14 cellular contexts compared by ENCODE assay signal in genomic region chr6:108738684-108739406, GRCh38.
A peak's percentile ranks its signal among the peaks of the same experiment; 100 is the strongest.
DNase-seq lines count a peak whose midpoint lies in the region; ATAC-seq and TF ChIP-seq lines count a peak whose summit lies in the region.
"Had no signal": no experiment of that assay in that cellular context is flagged by ENCODE, and none has a peak within 500 bp of the region (broad histone marks: within the 10 kb centered on the region; RNA-seq: fewer than 3 reads in every experiment).

No MANE protein-coding gene starts in this region.

- no peak overlapping the region for H3K9ac ChIP-seq in fibroblast of lung (ENCODE audit: insufficient read depth, low read length)
- H3K9ac ChIP-seq: parathyroid adenoma had no signal

- H3K9me3 ChIP-seq in fibroblast of lung (ENCODE audit: control insufficient read depth, insufficient read depth, low read depth, low read length) = no peaks in the 10 kb centered on the region
- H3K9me3 ChIP-seq in thoracic aorta = no peaks in the 10 kb centered on the region

- H3K36me3 ChIP-seq in fibroblast of lung (ENCODE audit: control insufficient read depth, insufficient read depth, low read length) = no peaks in the 10 kb centered on the region
- H3K36me3 ChIP-seq in thoracic aorta = no peaks in the 10 kb centered on the region

- H3K4me3 ChIP-seq in fibroblast of lung (replicated peaks in 1 of 4; ENCODE audit: control extremely low read depth in 1 of 4, insufficient read depth in 1 of 4, low read depth in 3 of 4, low read length in 4 of 4) (peak overlapping the region in 1 of 4 experiments; percentile 33), thoracic aorta (no peak overlapping the region)
- H3K4me3 ChIP-seq: GM12878 had no signal

- H3K27me3 Mint-ChIP-seq in stimulated activated naive B cell treated with anti-CD40 and anti-IgM and Interleukin-4, amounts not matched to agents 10 μg/mL and 1 μg/mL and 100 μg/mL, for 72 hours = peaks cover 18 to 21% of the 10 kb centered on the region in 2 donors

- peak overlapping the region; percentile 69 for H3K4me2 ChIP-seq in fibroblast of lung (ENCODE audit: extremely low read depth, insufficient read depth, low read length)

- H3K36me3 Mint-ChIP-seq in stimulated activated naive B cell treated with anti-CD40 and anti-IgM and Interleukin-4, amounts not matched to agents 10 μg/mL and 1 μg/mL and 100 μg/mL, for 72 hours = no peaks in the 10 kb centered on the region
- H3K36me3 Mint-ChIP-seq: activated naive CD4-positive, alpha-beta T cell treated with anti-CD3 and anti-CD28 coated beads, Interleukin-2, amount 10 ng/mL, durations not matched to agents 7 days and 5 days had no signal

- H2AFZ ChIP-seq in fibroblast of lung (ENCODE audit: low read length) = no peak overlapping the region
- H2AFZ ChIP-seq: parathyroid adenoma had no signal

- no peaks in the 10 kb centered on the region for H3K79me2 ChIP-seq in fibroblast of lung (ENCODE audit: control insufficient read depth, insufficient read depth, low read length)
- H3K79me2 ChIP-seq: parathyroid adenoma had no signal

- peaks cover 19% of the 10 kb centered on the region for H3K4me1 ChIP-seq in fibroblast of lung (ENCODE audit: control insufficient read depth, extremely low read depth, insufficient read depth, low read length)
- peaks cover 46 to 70% of the 10 kb centered on the region in 2 donors for H3K4me1 ChIP-seq in thoracic aorta (ENCODE audit: control insufficient read depth in 1 of 2, low read depth in 2 of 2)

- peaks cover 15 to 16% of the 10 kb centered on the region in 2 donors for H3K4me1 Mint-ChIP-seq in stimulated activated naive B cell treated with anti-CD40 and anti-IgM and Interleukin-4, amounts not matched to agents 10 μg/mL and 1 μg/mL and 100 μg/mL, for 72 hours
- H3K4me1 Mint-ChIP-seq: activated naive CD4-positive, alpha-beta T cell treated with anti-CD3 and anti-CD28 coated beads, Interleukin-2, amount 10 ng/mL, durations not matched to agents 7 days and 5 days had no signal

- DNase-seq in HT1080 (ENCODE audit: low read depth) (peak; percentile 9), UCSD-AML1 (lab: John Stamatoyannopoulos, UW; ENCODE audit: unreplicated experiment) (peak; percentile 41), fibroblast of lung (ENCODE audit: low read depth in 2 of 2) (no peak), thoracic aorta (ENCODE audit: low spot score) (no peak), left lobe of liver (ENCODE audit: low spot score) (no peak)
- DNase-seq in stimulated activated naive B cell treated with anti-CD40 and anti-IgM and Interleukin-4, amounts not matched to agents 10 μg/mL and 1 μg/mL and 100 μg/mL, for 72 hours = no peak
- DNase-seq in central memory CD4-positive, alpha-beta T cell = no peak
- DNase-seq: activated CD4-positive, CD25-positive, alpha-beta regulatory T cell treated with anti-CD3 and anti-CD28 coated beads, Interleukin-2, amount 50 U/mL, for 72 hours; activated CD8-positive, alpha-beta memory T cell treated with anti-CD3 and anti-CD28 coated beads, Interleukin-2, amount 50 U/mL, for 4 hours; activated naive CD4-positive, alpha-beta T cell treated with anti-CD3 and anti-CD28 coated beads, Interleukin-2, amount 10 ng/mL, durations not matched to agents 7 days and 5 days; CD4-positive, alpha-beta T cell; glutamatergic neuron had no signal

- H3K27me3 ChIP-seq in fibroblast of lung (ENCODE audit: control insufficient read depth, insufficient read depth, low read length) (no peaks in the 10 kb centered on the region), thoracic aorta (replicated peaks; ENCODE audit: insufficient read depth) (no peaks in the 10 kb centered on the region)

- H4K20me1 ChIP-seq in fibroblast of lung (ENCODE audit: control insufficient read depth, extremely low read depth, insufficient read depth, low read length) = no peaks in the 10 kb centered on the region

- H3K27ac ChIP-seq in fibroblast of lung (ENCODE audit: insufficient read depth, low read length) (peak overlapping the region; percentile 75), thoracic aorta (peak overlapping the region; percentile 60 to 69)
- H3K27ac ChIP-seq: parathyroid adenoma had no signal

- H3K4me3 Mint-ChIP-seq in stimulated activated naive B cell treated with anti-CD40 and anti-IgM and Interleukin-4, amounts not matched to agents 10 μg/mL and 1 μg/mL and 100 μg/mL, for 72 hours = no peak overlapping the region
- H3K4me3 Mint-ChIP-seq: activated naive CD4-positive, alpha-beta T cell treated with anti-CD3 and anti-CD28 coated beads, Interleukin-2, amount 10 ng/mL, durations not matched to agents 7 days and 5 days; CD4-positive, alpha-beta T cell had no signal

- TF ChIP-seq CTCF in fibroblast of lung (conservative IDR thresholded peaks at IDR 0.05 in 1 of 2, IDR thresholded peaks at IDR 0.05 in 1 of 2; ENCODE audit: low read depth in 1 of 2, low read length in 2 of 2) (no peak), thoracic aorta (IDR thresholded peaks at IDR 0.05) (no peak)

- H3K9me3 Mint-ChIP-seq in stimulated activated naive B cell treated with anti-CD40 and anti-IgM and Interleukin-4, amounts not matched to agents 10 μg/mL and 1 μg/mL and 100 μg/mL, for 72 hours = no peaks in the 10 kb centered on the region
- H3K9me3 Mint-ChIP-seq: activated naive CD4-positive, alpha-beta T cell treated with anti-CD3 and anti-CD28 coated beads, Interleukin-2, amount 10 ng/mL, durations not matched to agents 7 days and 5 days; CD4-positive, alpha-beta T cell had no signal

- H3K27ac Mint-ChIP-seq in stimulated activated naive B cell treated with anti-CD40 and anti-IgM and Interleukin-4, amounts not matched to agents 10 μg/mL and 1 μg/mL and 100 μg/mL, for 72 hours = no peak overlapping the region
- H3K27ac Mint-ChIP-seq: activated naive CD4-positive, alpha-beta T cell treated with anti-CD3 and anti-CD28 coated beads, Interleukin-2, amount 10 ng/mL, durations not matched to agents 7 days and 5 days; CD4-positive, alpha-beta T cell had no signal

- no peak for ATAC-seq in thoracic aorta (ENCODE audit: insufficient number of reproducible peaks, low FRiP score, low read depth)
- no peak for ATAC-seq in stimulated activated naive B cell treated with anti-CD40 and anti-IgM and Interleukin-4, amounts not matched to agents 10 μg/mL and 1 μg/mL and 100 μg/mL, for 72 hours (replicated peaks)
- ATAC-seq in left lobe of liver = no peak

Comparison
In these comparisons a context has a peak if more than half of its experiments do, and no peak if none do; other contexts are left out.
1. DNase-seq: peak in HT1080 (single experiment) and UCSD-AML1 (single experiment); none in fibroblast of lung (0 of 2), thoracic aorta (single experiment), stimulated activated naive B cell treated with anti-CD40 and anti-IgM and Interleukin-4, amounts not matched to agents 10 μg/mL and 1 μg/mL and 100 μg/mL, for 72 hours (single experiment), left lobe of liver (single experiment) and central memory CD4-positive, alpha-beta T cell (single experiment).